Comparison of ENCODE assay signal across 1 cellular context in genomic region chr10:31004611-31005193, GRCh38.
TF ChIP-seq lines count a peak whose summit lies in the region.

No MANE protein-coding gene starts in this region.

TF ChIP-seq in GM12878, 131 proteins besides CTCF, POLR2A, EP300 and RAD21 (continued from another document and continues in another):
- no peak for TF ChIP-seq ZBTB4 (CRISPR knock-in tag; IDR thresholded peaks at IDR 0.05)
- TF ChIP-seq MYB (IDR thresholded peaks at IDR 0.05; ENCODE audit: borderline replicate concordance, low read depth, low read length), result no peak
- TF ChIP-seq ZNF217 (IDR thresholded peaks at IDR 0.05), result peak; percentile 39; the same call in 1 of the 2 replicates
- no peak for TF ChIP-seq CBFB (IDR thresholded peaks at IDR 0.05; ENCODE audit: low read depth)
- TF ChIP-seq SPI1 (IDR thresholded peaks at IDR 0.05; ENCODE audit: borderline replicate concordance, insufficient read depth, low read depth, low read length), result peak; percentile 16; the same call in 1 of the 2 replicates
- no peak for TF ChIP-seq PBX3 (IDR thresholded peaks at IDR 0.05; ENCODE audit: insufficient replicate concordance, low read depth, low read length)
- no peak for TF ChIP-seq CBX5 (IDR thresholded peaks at IDR 0.05; ENCODE audit: low read depth)
- TF ChIP-seq HCFC1 (IDR thresholded peaks at IDR 0.05; ENCODE audit: low read length), result no peak
- no peak for TF ChIP-seq RB1 (IDR thresholded peaks at IDR 0.05; ENCODE audit: borderline replicate concordance)
- TF ChIP-seq IRF3 (IDR thresholded peaks at IDR 0.05), result no peak
- no peak for TF ChIP-seq TARDBP (IDR thresholded peaks at IDR 0.05; ENCODE audit: borderline replicate concordance)
- peak; percentile 80 to 85 for TF ChIP-seq IKZF2 (IDR thresholded peaks at IDR 0.05)
- peak; percentile 21; the same call in 1 of the 2 replicates for TF ChIP-seq BMI1 (IDR thresholded peaks at IDR 0.05; ENCODE audit: borderline replicate concordance)
- TF ChIP-seq, protein P1, sequence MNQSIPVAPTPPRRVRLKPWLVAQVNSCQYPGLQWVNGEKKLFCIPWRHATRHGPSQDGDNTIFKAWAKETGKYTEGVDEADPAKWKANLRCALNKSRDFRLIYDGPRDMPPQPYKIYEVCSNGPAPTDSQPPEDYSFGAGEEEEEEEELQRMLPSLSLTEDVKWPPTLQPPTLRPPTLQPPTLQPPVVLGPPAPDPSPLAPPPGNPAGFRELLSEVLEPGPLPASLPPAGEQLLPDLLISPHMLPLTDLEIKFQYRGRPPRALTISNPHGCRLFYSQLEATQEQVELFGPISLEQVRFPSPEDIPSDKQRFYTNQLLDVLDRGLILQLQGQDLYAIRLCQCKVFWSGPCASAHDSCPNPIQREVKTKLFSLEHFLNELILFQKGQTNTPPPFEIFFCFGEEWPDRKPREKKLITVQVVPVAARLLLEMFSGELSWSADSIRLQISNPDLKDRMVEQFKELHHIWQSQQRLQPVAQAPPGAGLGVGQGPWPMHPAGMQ (IDR thresholded peaks at IDR 0.05; ENCODE audit: borderline replicate concordance), result no peak
- TF ChIP-seq TCF7 (IDR thresholded peaks at IDR 0.05; ENCODE audit: borderline replicate concordance), result peak; percentile 66
- peak; percentile 70 for TF ChIP-seq ATF7 (IDR thresholded peaks at IDR 0.05; ENCODE audit: low read depth)
- no peak for TF ChIP-seq ASH2L (IDR thresholded peaks at IDR 0.05; ENCODE audit: borderline replicate concordance, low read depth)
- no peak for TF ChIP-seq CEBPZ (IDR thresholded peaks at IDR 0.05; ENCODE audit: low read depth, low read length)
- TF ChIP-seq ZBTB40 (IDR thresholded peaks at IDR 0.05; ENCODE audit: borderline replicate concordance), result no peak
- TF ChIP-seq NR2C1 (IDR thresholded peaks at IDR 0.05), result no peak
- no peak for TF ChIP-seq ATF3 (IDR thresholded peaks at IDR 0.05; ENCODE audit: borderline replicate concordance, extremely low read depth, low read depth, low read length)
- TF ChIP-seq SREBF2 (IDR thresholded peaks at IDR 0.05; ENCODE audit: low read length), result no peak
- TF ChIP-seq NBN (IDR thresholded peaks at IDR 0.05), result no peak
- no peak for TF ChIP-seq TAF1 (IDR thresholded peaks at IDR 0.05; ENCODE audit: borderline replicate concordance, low read depth, low read length)
- TF ChIP-seq EED (IDR thresholded peaks at IDR 0.05; ENCODE audit: low read depth), result no peak
- TF ChIP-seq NFYA (IDR thresholded peaks at IDR 0.05; ENCODE audit: borderline replicate concordance, low read depth, low read length), result no peak
- TF ChIP-seq RELA (IDR thresholded peaks at IDR 0.05; ENCODE audit: borderline replicate concordance, partially characterized antibody), result no peak
- TF ChIP-seq BRCA1 (IDR thresholded peaks at IDR 0.05; ENCODE audit: low read depth, low read length), result no peak
- TF ChIP-seq, protein P2, sequence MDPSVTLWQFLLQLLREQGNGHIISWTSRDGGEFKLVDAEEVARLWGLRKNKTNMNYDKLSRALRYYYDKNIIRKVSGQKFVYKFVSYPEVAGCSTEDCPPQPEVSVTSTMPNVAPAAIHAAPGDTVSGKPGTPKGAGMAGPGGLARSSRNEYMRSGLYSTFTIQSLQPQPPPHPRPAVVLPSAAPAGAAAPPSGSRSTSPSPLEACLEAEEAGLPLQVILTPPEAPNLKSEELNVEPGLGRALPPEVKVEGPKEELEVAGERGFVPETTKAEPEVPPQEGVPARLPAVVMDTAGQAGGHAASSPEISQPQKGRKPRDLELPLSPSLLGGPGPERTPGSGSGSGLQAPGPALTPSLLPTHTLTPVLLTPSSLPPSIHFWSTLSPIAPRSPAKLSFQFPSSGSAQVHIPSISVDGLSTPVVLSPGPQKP (IDR thresholded peaks at IDR 0.05; ENCODE audit: low read depth, low read length), result no peak
- TF ChIP-seq E4F1 (IDR thresholded peaks at IDR 0.05; ENCODE audit: borderline replicate concordance, partially characterized antibody), result no peak
- TF ChIP-seq, protein P3, sequence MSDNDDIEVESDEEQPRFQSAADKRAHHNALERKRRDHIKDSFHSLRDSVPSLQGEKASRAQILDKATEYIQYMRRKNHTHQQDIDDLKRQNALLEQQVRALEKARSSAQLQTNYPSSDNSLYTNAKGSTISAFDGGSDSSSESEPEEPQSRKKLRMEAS (IDR thresholded peaks at IDR 0.05; ENCODE audit: low read depth, low read length), result no peak
- TF ChIP-seq STAT1 (conservative IDR thresholded peaks at IDR 0.05), result no peak
- TF ChIP-seq SUZ12 (IDR thresholded peaks at IDR 0.05; ENCODE audit: unreplicated experiment), result no peak
- peak; percentile 48; the same call in 1 of the 2 replicates for TF ChIP-seq RUNX3 (IDR thresholded peaks at IDR 0.05; ENCODE audit: low read length)
- no peak for TF ChIP-seq SMAD1 (IDR thresholded peaks at IDR 0.05; ENCODE audit: low read depth, partially characterized antibody)
- no peak for TF ChIP-seq SREBF1 (IDR thresholded peaks at IDR 0.05; ENCODE audit: low read length)
- peak; percentile 80 for TF ChIP-seq DPF2 (IDR thresholded peaks at IDR 0.05)
- no peak for TF ChIP-seq MXI1 (IDR thresholded peaks at IDR 0.05; ENCODE audit: low read depth, low read length)
- no peak for TF ChIP-seq ZNF274 (IDR thresholded peaks at IDR 0.05; ENCODE audit: insufficient read depth, insufficient read length)
- no peak for TF ChIP-seq GATAD2B (conservative IDR thresholded peaks at IDR 0.05; ENCODE audit: low read depth)
- no peak for TF ChIP-seq HDAC6 (IDR thresholded peaks at IDR 0.05; ENCODE audit: unreplicated experiment)
- no peak for TF ChIP-seq GABPA (IDR thresholded peaks at IDR 0.05; ENCODE audit: low read depth)
